ENCODE assay signal across 27 cellular contexts in genomic region chr19:51141181-51141580, GRCh38. TPM values are rescaled to one million over a fixed set of nuclear protein-coding genes. Genes with fewer than 3 reads are reported as not detected.
"Had no signal": no experiment of that assay in that cellular context is flagged by ENCODE, and none has a peak within 500 bp of the region (broad histone marks: within the 10 kb centered on the region; RNA-seq: fewer than 3 reads in every experiment).

No MANE protein-coding gene starts in this region.

- H3K27ac ChIP-seq: colonic mucosa, upper lobe of right lung, WERI-Rb-1 had no signal

- H3K4me1 Mint-ChIP-seq: mesothelial cell of epicardium had no signal

- H3K9me3 Mint-ChIP-seq: activated CD4-positive, alpha-beta T cell treated with anti-CD3 and anti-CD28 coated beads, Interleukin-2, amount 10 ng/mL, durations not matched to agents 7 days and 5 days; activated CD8-positive, alpha-beta T cell treated with anti-CD3 and anti-CD28 coated beads for 36 hours; activated naive CD8-positive, alpha-beta T cell treated with anti-CD3 and anti-CD28 coated beads for 36 hours; activated T-cell treated with anti-CD3 and anti-CD28 coated beads, Interleukin-2, amount 50 U/mL, for 4 hours; mesothelial cell of epicardium; T-helper 2 cell treated with Interferon-gamma antibody and Interleukin-4, amounts not matched to agents 5 μg/mL and 100 μg/mL, for 36 hours had no signal

- H3K4me3 Mint-ChIP-seq: activated CD4-positive, alpha-beta T cell treated with anti-CD3 and anti-CD28 coated beads, Interleukin-2, amount 10 ng/mL, durations not matched to agents 7 days and 5 days; activated CD8-positive, alpha-beta T cell treated with anti-CD3 and anti-CD28 coated beads for 36 hours; activated naive CD8-positive, alpha-beta T cell treated with anti-CD3 and anti-CD28 coated beads for 36 hours; activated T-cell treated with anti-CD3 and anti-CD28 coated beads, Interleukin-2, amount 50 U/mL, for 4 hours; mesothelial cell of epicardium; naive thymus-derived CD8-positive, alpha-beta T cell; T-helper 2 cell treated with Interferon-gamma antibody and Interleukin-4, amounts not matched to agents 5 μg/mL and 100 μg/mL, for 36 hours had no signal

- H3K4me2 ChIP-seq: SK-N-SH had no signal

- H3K36me3 Mint-ChIP-seq: activated naive CD8-positive, alpha-beta T cell treated with anti-CD3 and anti-CD28 coated beads for 36 hours; mesothelial cell of epicardium had no signal

- H3K36me3 ChIP-seq: colonic mucosa, heart left ventricle, left lung, right lobe of liver, upper lobe of right lung, WERI-Rb-1 had no signal

- DNase-seq: activated CD4-positive, alpha-beta T cell treated with anti-CD3 and anti-CD28 coated beads, Interleukin-2, amount 10 ng/mL, durations not matched to agents 7 days and 5 days; activated CD4-positive, CD25-positive, alpha-beta regulatory T cell treated with anti-CD3 and anti-CD28 coated beads, Interleukin-2, amount 50 U/mL, for 72 hours; activated CD8-positive, alpha-beta T cell treated with anti-CD3 and anti-CD28 coated beads for 36 hours; activated naive CD4-positive, alpha-beta T cell treated with Interleukin-2 at 50 U/mL for 16 hours; activated naive CD8-positive, alpha-beta T cell treated with anti-CD3 and anti-CD28 coated beads for 36 hours; activated T-cell treated with anti-CD3 and anti-CD28 coated beads, Interleukin-2, amount 50 U/mL, for 4 hours; colonic mucosa; heart left ventricle; left lung; naive thymus-derived CD8-positive, alpha-beta T cell; nucleus accumbens; right lobe of liver; SK-N-SH; small intestine; stimulated activated CD4-positive, alpha-beta T cell treated with anti-CD3 and anti-CD28 coated beads, Interleukin-15, amount 100 ng/mL, for 24 hours; stimulated activated CD8-positive, alpha-beta memory T cell treated with anti-CD3 and anti-CD28 coated beads, Interleukin-4, amount 100 ng/mL, for 48 hours; stimulated activated naive CD4-positive, alpha-beta T cell treated with Interleukin-2 at 50 U/mL for 16 hours; upper lobe of right lung; WERI-Rb-1 had no signal

- ATAC-seq: activated CD8-positive, alpha-beta T cell treated with anti-CD3 and anti-CD28 coated beads for 36 hours; activated T-cell treated with anti-CD3 and anti-CD28 coated beads, Interleukin-2, amount 50 U/mL, for 4 hours; heart left ventricle; left lung; naive thymus-derived CD8-positive, alpha-beta T cell; upper lobe of right lung had no signal

- H3K4me1 ChIP-seq: colonic mucosa, right lobe of liver had no signal

- H3K4me3 ChIP-seq: colonic mucosa, heart left ventricle, left lung, lung, right lobe of liver, upper lobe of right lung had no signal

- H3K27me3 ChIP-seq: colonic mucosa, right lobe of liver, upper lobe of right lung had no signal

- H3K27me3 Mint-ChIP-seq: activated CD8-positive, alpha-beta T cell treated with anti-CD3 and anti-CD28 coated beads for 36 hours; activated naive CD8-positive, alpha-beta T cell treated with anti-CD3 and anti-CD28 coated beads for 36 hours; naive thymus-derived CD8-positive, alpha-beta T cell had no signal

- H3K9ac ChIP-seq: parathyroid adenoma, SK-N-SH had no signal

- H3K9me3 ChIP-seq: colonic mucosa, heart left ventricle, left lung, right lobe of liver, SK-N-SH, upper lobe of right lung had no signal

- H3K27ac Mint-ChIP-seq: activated CD4-positive, alpha-beta T cell treated with anti-CD3 and anti-CD28 coated beads, Interleukin-2, amount 10 ng/mL, durations not matched to agents 7 days and 5 days; activated CD8-positive, alpha-beta T cell treated with anti-CD3 and anti-CD28 coated beads for 36 hours; activated naive CD8-positive, alpha-beta T cell treated with anti-CD3 and anti-CD28 coated beads for 36 hours; mesothelial cell of epicardium; T-helper 2 cell treated with Interferon-gamma antibody and Interleukin-4, amounts not matched to agents 5 μg/mL and 100 μg/mL, for 36 hours had no signal

RNA-seq across cellular contexts. Expression of gene SIGLEC7, which starts 0.9 kb away (rescaled TPM):
- total RNA-seq: activated CD4-positive, alpha-beta T cell treated with anti-CD3 and anti-CD28 coated beads, Interleukin-2, amount 10 ng/mL, durations not matched to agents 7 days and 5 days; activated CD8-positive, alpha-beta T cell treated with anti-CD3 and anti-CD28 coated beads for 36 hours; activated naive CD8-positive, alpha-beta T cell treated with anti-CD3 and anti-CD28 coated beads for 36 hours; bronchial epithelial cell; epithelial cell of proximal tubule; fibroblast of villous mesenchyme; kidney epithelial cell; mesothelial cell of epicardium; naive thymus-derived CD8-positive, alpha-beta T cell had no signal
- polyA plus RNA-seq: SK-N-SH had no signal

RNA-seq across cellular contexts. Expression of gene SIGLEC9, which starts 16.5 kb away (rescaled TPM):
- total RNA-seq: bronchial epithelial cell, epithelial cell of proximal tubule, fibroblast of villous mesenchyme, mesothelial cell of epicardium had no signal
- polyA plus RNA-seq: SK-N-SH had no signal

RNA-seq across cellular contexts. Expression of gene KLK14, which starts 58.5 kb away (rescaled TPM):
- total RNA-seq: bronchial epithelial cell, fibroblast of villous mesenchyme, kidney epithelial cell, upper lobe of right lung had no signal
- polyA plus RNA-seq: naive thymus-derived CD8-positive, alpha-beta T cell had no signal
